Comparison of ENCODE assay signal across 9 cellular contexts in genomic region chr14:61662437-61663311, GRCh38. TPM values are rescaled to one million over a fixed set of nuclear protein-coding genes. Genes with fewer than 3 reads are reported as not detected.
DNase-seq lines count a peak whose midpoint lies in the region; ATAC-seq, FAIRE-seq and TF ChIP-seq lines count a peak whose summit lies in the region.
"Had no signal": no experiment of that assay in that cellular context is flagged by ENCODE, and none has a peak within 500 bp of the region (broad histone marks: within the 10 kb centered on the region; RNA-seq: fewer than 3 reads in every experiment).

No MANE protein-coding gene starts in this region.

- no peaks in the 10 kb centered on the region for H3K9me3 ChIP-seq in duodenal mucosa (ENCODE audit: control insufficient read depth in 1 of 2, low read length in 2 of 2)

- ATAC-seq in GM21717 (IDR thresholded peaks at IDR 0.05; ENCODE audit: unreplicated experiment): peak; percentile 86
- peak; percentile 94 for ATAC-seq in activated CD4-positive, CD25-positive, alpha-beta regulatory T cell treated with anti-CD3 and anti-CD28 coated beads, Interleukin-2, amount 50 U/mL, for 24 hours

- H3K27me3 ChIP-seq in duodenal mucosa (ENCODE audit: control insufficient read depth in 1 of 2, insufficient read depth in 2 of 2, low read length in 2 of 2): no peaks in the 10 kb centered on the region
- H3K27me3 ChIP-seq: gastrocnemius medialis had no signal

- peak; percentile 97 for FAIRE-seq in GM12892 (lab: Jason Lieb, UNC)

- peak overlapping the region; percentile 1 to 30 for H3K4me3 ChIP-seq in duodenal mucosa (ENCODE audit: low read depth in 1 of 2, low read length in 2 of 2)
- H3K4me3 ChIP-seq: gastrocnemius medialis had no signal

- peak; percentile 59 for TF ChIP-seq POLR2A in GM12892 (IDR thresholded peaks at IDR 0.05; ENCODE audit: low read depth, low read length)

- H3K27ac ChIP-seq in duodenal mucosa (ENCODE audit: low read depth, low read length): no peak overlapping the region
- H3K27ac ChIP-seq: gastrocnemius medialis had no signal

- DNase-seq in GM12892 (ENCODE audit: insufficient read length) (peak; percentile 32), KBM-7 (peak; percentile 70), non-pigmented ciliary epithelial cell (ENCODE audit: low read depth) (peak; percentile 59), cerebellar nuclear complex (lab: John Stamatoyannopoulos, UW) (no peak)
- DNase-seq in effector CD8-positive, alpha-beta T cell (lab: John Stamatoyannopoulos, UW): no peak
- DNase-seq: gastrocnemius medialis had no signal

- H3K4me1 ChIP-seq in duodenal mucosa (ENCODE audit: control insufficient read depth in 1 of 2, insufficient read depth in 2 of 2, low read length in 2 of 2): peaks cover 17% of the 10 kb centered on the region in 2 donors

- in situ Hi-C loops in KBM-7 (cut with MboI; ENCODE audit: low pct_unique_long_range_greater_than_20kb, low sequenced_read_pairs): no loop called here

- no peaks in the 10 kb centered on the region for H3K36me3 ChIP-seq in duodenal mucosa (ENCODE audit: control insufficient read depth in 1 of 2, insufficient read depth in 2 of 2, low read length in 2 of 2)
- H3K36me3 ChIP-seq: gastrocnemius medialis had no signal

- H3K9ac ChIP-seq in duodenal mucosa (ENCODE audit: low read depth in 1 of 2, low read length in 2 of 2): no peak overlapping the region

RNA-seq across cellular contexts. Expression of gene HIF1A, which starts 32.6 kb away (rescaled TPM):
- polyA plus RNA-seq in GM12892 (2012; ENCODE audit: missing spikeins): 46.9 TPM

Comparison
In these comparisons a context has a peak if more than half of its experiments do, and no peak if none do; other contexts are left out.
1. DNase-seq: peak in GM12892 (single experiment), KBM-7 (single experiment) and non-pigmented ciliary epithelial cell (single experiment); none in effector CD8-positive, alpha-beta T cell (single experiment) and cerebellar nuclear complex (0 of 2).